9 cellular contexts compared by ENCODE assay signal in genomic region chr12:3107071-3107583, GRCh38. TPM values are rescaled to one million over a fixed set of nuclear protein-coding genes. Genes with fewer than 3 reads are reported as not detected.
A peak's percentile ranks its signal among the peaks of the same experiment; 100 is the strongest.
DNase-seq lines count a peak whose midpoint lies in the region; ATAC-seq and TF ChIP-seq lines count a peak whose summit lies in the region.
"Had no signal": no experiment of that assay in that cellular context is flagged by ENCODE, and none has a peak within 500 bp of the region (broad histone marks: within the 10 kb centered on the region; RNA-seq: fewer than 3 reads in every experiment).

No MANE protein-coding gene starts in this region.

- H3K4me1 ChIP-seq in GM23248 (ENCODE audit: insufficient read depth) (0 out of 2 replicates have a peak, but pooled peaks cover 3% of the 10 kb centered on the region), SJSA1 (replicated peaks) (peaks cover 41% of the 10 kb centered on the region), trophoblast cell (ENCODE audit: control insufficient read depth in 1 of 2, insufficient read depth in 2 of 2, low read length in 2 of 2) (peaks cover 8 to 12% of the 10 kb centered on the region in 2 experiments), esophagus muscularis mucosa (peaks cover 40 to 63% (median 49%) of the 10 kb centered on the region in 4 donors)

- TF ChIP-seq POLR2A in esophagus muscularis mucosa (IDR thresholded peaks at IDR 0.05; ENCODE audit: low read depth) = no peak

- H3K4me2 ChIP-seq in GM23248 (ENCODE audit: unreplicated experiment) = no peak overlapping the region
- H3K4me2 ChIP-seq in trophoblast cell (ENCODE audit: low read length) = no peak overlapping the region

- no peak overlapping the region for H2BK5ac ChIP-seq in trophoblast cell (ENCODE audit: low read depth, low read length, poor library complexity)

- in situ Hi-C loops in GM23248 (cut with MboI) = no loop called here

- no peaks in the 10 kb centered on the region for H3K79me2 ChIP-seq in GM23248 (ENCODE audit: insufficient read depth)
- no peaks in the 10 kb centered on the region for H3K79me2 ChIP-seq in trophoblast cell (ENCODE audit: control insufficient read depth, insufficient read depth, low read length, poor library complexity)

- TF ChIP-seq EP300 in esophagus muscularis mucosa (IDR thresholded peaks at IDR 0.05) = no peak

- no peak for TF ChIP-seq CTCF in esophagus muscularis mucosa (IDR thresholded peaks at IDR 0.05)

- H4K12ac ChIP-seq in trophoblast cell (ENCODE audit: low read depth, low read length) = no peak overlapping the region

- no peak for ATAC-seq in HG02571 (IDR thresholded peaks at IDR 0.05; ENCODE audit: unreplicated experiment)

- H2AK5ac ChIP-seq in trophoblast cell (ENCODE audit: low read length) = no peak overlapping the region

- H3K36me3 ChIP-seq in GM23248 (ENCODE audit: low read depth) (no peaks in the 10 kb centered on the region), SJSA1 (no peaks in the 10 kb centered on the region), trophoblast cell (ENCODE audit: control insufficient read depth in 1 of 2, insufficient read depth in 2 of 2, low read length in 2 of 2) (peaks cover 0 to 2% of the 10 kb centered on the region in 2 experiments), esophagus muscularis mucosa (peaks cover 0 to 4% (median 0%) of the 10 kb centered on the region in 4 donors)

- H3K9me3 ChIP-seq in GM23248 (ENCODE audit: low read depth) (no peaks in the 10 kb centered on the region), SJSA1 (replicated peaks) (no peaks in the 10 kb centered on the region), trophoblast cell (ENCODE audit: insufficient read depth, low read depth, low read length) (peaks cover 5% of the 10 kb centered on the region), esophagus muscularis mucosa (no peaks in the 10 kb centered on the region)

- no peak overlapping the region for H2BK120ac ChIP-seq in trophoblast cell (ENCODE audit: insufficient read depth, low read length, poor library complexity)

- H3K27ac ChIP-seq in GM23248 (no peak overlapping the region), SJSA1 (no peak overlapping the region), trophoblast cell (ENCODE audit: low read depth, low read length) (no peak overlapping the region), esophagus muscularis mucosa (replicated peaks in 1 of 4) (peak overlapping the region in 1 of 4 donors; percentile 14)

- no peaks in the 10 kb centered on the region for H3F3A ChIP-seq in GM23248 (ENCODE audit: insufficient read depth)

- no peak overlapping the region for H3K14ac ChIP-seq in trophoblast cell (ENCODE audit: low read length)

- no peaks in the 10 kb centered on the region for H3K27me3 ChIP-seq in GM23248 (replicated peaks; ENCODE audit: insufficient read depth)
- no peaks in the 10 kb centered on the region for H3K27me3 ChIP-seq in SJSA1 (replicated peaks)
- no peaks in the 10 kb centered on the region for H3K27me3 ChIP-seq in trophoblast cell (ENCODE audit: insufficient read depth, low read length)
- no peaks in the 10 kb centered on the region for H3K27me3 ChIP-seq in esophagus muscularis mucosa

- H3K9ac ChIP-seq in GM23248 = no peak overlapping the region
- H3K9ac ChIP-seq in trophoblast cell (ENCODE audit: low read length) = no peak overlapping the region

- no peak overlapping the region for H4K8ac ChIP-seq in trophoblast cell (ENCODE audit: low read depth, low read length)

- intact Hi-C loops in esophagus muscularis mucosa (cut with DNase I) = no loop called here

- no peak overlapping the region for H2AFZ ChIP-seq in GM23248
- no peak overlapping the region for H2AFZ ChIP-seq in trophoblast cell (ENCODE audit: insufficient read depth, low read length, poor library complexity)

- WGBS in GM23248 (ENCODE audit: low coverage in 1 of 2, low lambda C conversion rate in 2 of 2, missing lambda C conversion rate in 2 of 2), 2 experiments = 74 to 83% methylated on average over 14 of the region's 14 CpGs
- WGBS in trophoblast cell (ENCODE audit: extremely low coverage, insufficient coverage, insufficient read length) = no CpG with 5 or more reads among the region's 14 CpGs
- WGBS in esophagus muscularis mucosa = 67% methylated on average over 7 of the region's 14 CpGs

- H2BK12ac ChIP-seq in trophoblast cell (ENCODE audit: low read length) = no peak overlapping the region

- H4K20me1 ChIP-seq in GM23248 (ENCODE audit: insufficient read depth) = no peaks in the 10 kb centered on the region

- no peaks in the 10 kb centered on the region for H3K79me1 ChIP-seq in trophoblast cell (ENCODE audit: low read length)

- DNase-seq in GM23248 (peak; percentile 50), SJSA1 (ENCODE audit: low read depth in 1 of 2, low spot score in 2 of 2) (peak; percentile 48 to 64), fibroblast of gingiva (ENCODE audit: low read depth) (peak; percentile 51), trophoblast cell (no peak), esophagus muscularis mucosa (ENCODE audit: extremely low spot score) (no peak)
- DNase-seq in activated CD4-positive, alpha-beta T cell treated with anti-CD3 and anti-CD28 coated beads, Interleukin-2, amount 50 U/mL, for 48 hours = no peak
- DNase-seq in NK-92 treated with Interleukin-12 subunit alpha and Interleukin-12 subunit beta, amount 100 ng/mL, for 24 hours (lab: John Stamatoyannopoulos, UW) = no peak
- DNase-seq: DND-41 had no signal

- H3K18ac ChIP-seq in trophoblast cell (ENCODE audit: low read length) = peak overlapping the region; percentile 58

- no peak overlapping the region for H3K4ac ChIP-seq in trophoblast cell (ENCODE audit: low read depth, low read length)

- no peak overlapping the region for H3K4me3 ChIP-seq in GM23248
- no peak overlapping the region for H3K4me3 ChIP-seq in SJSA1
- no peak overlapping the region for H3K4me3 ChIP-seq in trophoblast cell (ENCODE audit: low read depth, low read length)
- H3K4me3 ChIP-seq in esophagus muscularis mucosa = no peak overlapping the region

- H3K9me2 ChIP-seq in GM23248 (ENCODE audit: insufficient read depth) = no peaks in the 10 kb centered on the region

- no peak overlapping the region for H3K23ac ChIP-seq in trophoblast cell (ENCODE audit: low read length)

- no peak overlapping the region for H4K91ac ChIP-seq in trophoblast cell (ENCODE audit: low read depth, low read length)

RNA-seq across cellular contexts. Expression of gene TSPAN9, which starts 29.9 kb away (rescaled TPM):
- 13.3 and 14.4 TPM in 2 replicates for total RNA-seq in GM23248 (2014; rRNA removed; shearing (Covaris generic))
- 8.0 and 9.5 TPM in 2 replicates for polyA plus RNA-seq in GM23248 (2016; fragmentation: Nextera tagmentation; extraction: Ambion mirVana)
- total RNA-seq in SJSA1 (2014; rRNA removed; shearing (Covaris generic)) = 21.5 and 23.0 TPM in 2 replicates
- polyA plus RNA-seq in trophoblast cell (2013) = 29.4 and 31.7 TPM in 2 replicates
- 10 to 100 TPM; 13.7 to 35.4 (median 26.7) TPM for total RNA-seq in esophagus muscularis mucosa

Comparison
In these comparisons a context has a peak if more than half of its experiments do, and no peak if none do; other contexts are left out.
1. DNase-seq: peak in GM23248 (single experiment), SJSA1 (2 of 2) and fibroblast of gingiva (single experiment); none in trophoblast cell (0 of 2), activated CD4-positive, alpha-beta T cell treated with anti-CD3 and anti-CD28 coated beads, Interleukin-2, amount 50 U/mL, for 48 hours (0 of 2), esophagus muscularis mucosa (single experiment) and NK-92 treated with Interleukin-12 subunit alpha and Interleukin-12 subunit beta, amount 100 ng/mL, for 24 hours (single experiment).